Comparison of ENCODE assay signal across 23 cellular contexts in genomic region chr9:133883356-133883755, GRCh38.
DNase-seq lines count a peak whose midpoint lies in the region; ATAC-seq, FAIRE-seq and TF ChIP-seq lines count a peak whose summit lies in the region.
"Had no signal": no experiment of that assay in that cellular context is flagged by ENCODE, and none has a peak within 500 bp of the region (broad histone marks: within the 10 kb centered on the region; RNA-seq: fewer than 3 reads in every experiment).

No MANE protein-coding gene starts in this region.

- TF ChIP-seq CTCF in bronchial epithelial cell (IDR thresholded peaks at IDR 0.05; ENCODE audit: insufficient read depth, low read length, severe bottlenecking): no peak

- H3K9me3 ChIP-seq in HUES6 (ENCODE audit: control insufficient read depth, insufficient read depth, low read depth, low read length): no peaks in the 10 kb centered on the region
- H3K9me3 ChIP-seq: BE2C, body of pancreas, colonic mucosa, gastroesophageal sphincter, MG63, tibial artery had no signal

- no peaks in the 10 kb centered on the region for H3K27me3 ChIP-seq in HUES6 (ENCODE audit: control insufficient read depth, insufficient read depth, low read length)
- no peaks in the 10 kb centered on the region for H3K27me3 ChIP-seq in bronchial epithelial cell (ENCODE audit: control insufficient read depth, insufficient read depth, low read length)
- H3K27me3 ChIP-seq: BE2C, body of pancreas, colonic mucosa, gastroesophageal sphincter, MG63, tibial artery had no signal

- H3K4me1 Mint-ChIP-seq in stimulated activated naive B cell treated with anti-CD40 and anti-IgM and Interleukin-4, amounts not matched to agents 10 μg/mL and 1 μg/mL and 100 μg/mL, for 72 hours: peaks cover 27 to 75% of the 10 kb centered on the region in 2 donors

- FAIRE-seq in bronchial epithelial cell (lab: Jason Lieb, UNC): no peak

- DNase-seq in bronchial epithelial cell (ENCODE audit: low read depth) (peak; percentile 93), medulla oblongata (ENCODE audit: extremely low spot score) (peak; percentile 21), amniotic stem cell (lab: John Stamatoyannopoulos, UW) (no peak), NCI-H82 treated with DMSO at 0.1 percent for 48 hours (lab: John Stamatoyannopoulos, UW; ENCODE audit: unreplicated experiment) (no peak)
- no peak for DNase-seq in stimulated activated naive B cell treated with anti-CD40 and anti-IgM and Interleukin-4, amounts not matched to agents 10 μg/mL and 1 μg/mL and 100 μg/mL, for 72 hours
- DNase-seq: BE2C, body of pancreas, Calu3, colonic mucosa, left cardiac atrium, MG63, NCI-H146, NCI-H82, T1000, tibial artery had no signal

- peaks cover 50% of the 10 kb centered on the region for H3K4me1 ChIP-seq in HUES6 (ENCODE audit: control insufficient read depth, insufficient read depth, low read length)
- H3K4me1 ChIP-seq: colonic mucosa had no signal

- H3K27ac Mint-ChIP-seq in stimulated activated naive B cell treated with anti-CD40 and anti-IgM and Interleukin-4, amounts not matched to agents 10 μg/mL and 1 μg/mL and 100 μg/mL, for 72 hours: peak overlapping the region; percentile 37
- H3K27ac Mint-ChIP-seq: activated naive CD8-positive, alpha-beta T cell; stimulated activated memory B cell treated with anti-CD40 and anti-IgM and Interleukin-4, amounts not matched to agents 10 μg/mL and 1 μg/mL and 100 μg/mL, for 72 hours had no signal

- no peak overlapping the region for H3K4me3 Mint-ChIP-seq in stimulated activated naive B cell treated with anti-CD40 and anti-IgM and Interleukin-4, amounts not matched to agents 10 μg/mL and 1 μg/mL and 100 μg/mL, for 72 hours
- H3K4me3 Mint-ChIP-seq: activated naive CD8-positive, alpha-beta T cell; IgD-negative memory B cell; stimulated activated memory B cell treated with anti-CD40 and anti-IgM and Interleukin-4, amounts not matched to agents 10 μg/mL and 1 μg/mL and 100 μg/mL, for 72 hours had no signal

- H3K4me3 ChIP-seq in HUES6 (ENCODE audit: low read depth, low read length) (no peak overlapping the region), bronchial epithelial cell (ENCODE audit: low read depth, low read length) (no peak overlapping the region)
- H3K4me3 ChIP-seq: body of pancreas, colonic mucosa, gastroesophageal sphincter, MG63, SK-N-MC, tibial artery had no signal

- H3K36me3 Mint-ChIP-seq in stimulated activated naive B cell treated with anti-CD40 and anti-IgM and Interleukin-4, amounts not matched to agents 10 μg/mL and 1 μg/mL and 100 μg/mL, for 72 hours: peaks cover 7 to 21% of the 10 kb centered on the region in 2 donors
- H3K36me3 Mint-ChIP-seq: activated naive CD8-positive, alpha-beta T cell had no signal

- peak overlapping the region; percentile 29 for H3K9ac ChIP-seq in HUES6 (ENCODE audit: low read length)

- no peaks in the 10 kb centered on the region for H3K36me3 ChIP-seq in HUES6 (ENCODE audit: control insufficient read depth, insufficient read depth, low read length)
- peaks cover 1% of the 10 kb centered on the region for H3K36me3 ChIP-seq in bronchial epithelial cell (ENCODE audit: control insufficient read depth, insufficient read depth, low read length)
- H3K36me3 ChIP-seq: colonic mucosa, gastroesophageal sphincter, MG63, tibial artery had no signal

- no peaks in the 10 kb centered on the region for H3K9me3 Mint-ChIP-seq in stimulated activated naive B cell treated with anti-CD40 and anti-IgM and Interleukin-4, amounts not matched to agents 10 μg/mL and 1 μg/mL and 100 μg/mL, for 72 hours
- H3K9me3 Mint-ChIP-seq: IgD-negative memory B cell; stimulated activated memory B cell treated with anti-CD40 and anti-IgM and Interleukin-4, amounts not matched to agents 10 μg/mL and 1 μg/mL and 100 μg/mL, for 72 hours had no signal

- H3K27me3 Mint-ChIP-seq in stimulated activated naive B cell treated with anti-CD40 and anti-IgM and Interleukin-4, amounts not matched to agents 10 μg/mL and 1 μg/mL and 100 μg/mL, for 72 hours: no peaks in the 10 kb centered on the region
- H3K27me3 Mint-ChIP-seq: activated naive CD8-positive, alpha-beta T cell; IgD-negative memory B cell; stimulated activated memory B cell treated with anti-CD40 and anti-IgM and Interleukin-4, amounts not matched to agents 10 μg/mL and 1 μg/mL and 100 μg/mL, for 72 hours had no signal

- H3K27ac ChIP-seq in HUES6 (ENCODE audit: low read depth, low read length): peak overlapping the region; percentile 64; the same call in 1 of the 2 replicates
- H3K27ac ChIP-seq: colonic mucosa, gastroesophageal sphincter, SK-N-MC, tibial artery had no signal

- ATAC-seq in stimulated activated naive B cell treated with anti-CD40 and anti-IgM and Interleukin-4, amounts not matched to agents 10 μg/mL and 1 μg/mL and 100 μg/mL, for 72 hours (replicated peaks): no peak
- no peak for ATAC-seq in GM19324 (IDR thresholded peaks at IDR 0.05; ENCODE audit: low FRiP score, unreplicated experiment)
- ATAC-seq: body of pancreas; gastroesophageal sphincter; HCT116; left cardiac atrium; stimulated activated memory B cell treated with anti-CD40 and anti-IgM and Interleukin-4, amounts not matched to agents 10 μg/mL and 1 μg/mL and 100 μg/mL, for 72 hours had no signal

Comparison
In these comparisons a context has a peak if more than half of its experiments do, and no peak if none do; other contexts are left out.
1. DNase-seq: peak in bronchial epithelial cell (single experiment) and medulla oblongata (single experiment); none in stimulated activated naive B cell treated with anti-CD40 and anti-IgM and Interleukin-4, amounts not matched to agents 10 μg/mL and 1 μg/mL and 100 μg/mL, for 72 hours (single experiment), amniotic stem cell (single experiment) and NCI-H82 treated with DMSO at 0.1 percent for 48 hours (single experiment).